ENCODE assay signal across 8 cellular contexts in the genomic region with DNA sequence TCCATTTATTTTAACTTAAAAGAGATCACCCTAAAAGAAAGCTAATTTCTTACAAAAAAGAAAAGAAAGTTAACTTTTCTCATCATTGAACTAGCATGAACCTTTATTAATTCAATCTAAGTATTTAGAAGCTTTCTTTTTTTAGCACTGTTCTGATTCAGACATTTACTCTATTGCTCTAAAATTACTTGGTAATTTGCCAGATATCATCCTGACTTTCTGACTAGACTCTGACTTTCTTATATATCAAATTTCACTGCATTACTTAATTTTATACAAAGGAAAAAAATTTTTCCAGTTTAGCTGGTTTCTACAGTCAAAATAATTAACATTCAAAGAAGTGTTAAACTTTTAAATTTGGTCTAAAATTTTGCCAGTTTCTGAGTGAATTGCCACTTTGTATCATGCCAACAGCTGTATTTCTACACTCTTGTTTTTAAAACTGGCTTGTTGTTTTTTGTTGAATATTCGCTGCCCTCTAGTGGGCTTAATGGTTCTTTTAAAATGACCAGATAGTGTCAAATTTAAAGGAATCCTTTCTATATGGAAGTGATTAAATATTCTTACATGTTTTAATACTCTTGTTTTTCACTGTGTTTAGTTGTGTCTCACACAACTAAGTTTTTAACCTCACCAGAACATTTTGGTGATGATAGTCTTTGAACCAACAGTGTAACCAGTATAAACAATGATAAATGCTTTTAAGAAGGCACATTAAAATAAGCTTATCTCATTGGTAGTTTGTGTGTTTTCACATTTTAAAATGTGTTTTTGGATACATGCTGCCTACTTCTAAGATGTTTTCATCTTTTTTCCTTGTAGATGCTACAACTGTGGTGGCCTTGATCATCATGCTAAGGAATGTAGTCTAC.
DNase-seq lines count a peak whose midpoint lies in the region; ATAC-seq and TF ChIP-seq lines count a peak whose summit lies in the region.

No MANE protein-coding gene starts in this region.

- no peak overlapping the region for H3K4me3 ChIP-seq in cardiac fibroblast (replicated peaks in 1 of 2; ENCODE audit: low read depth in 2 of 2, low read length in 2 of 2)

- no peaks in the 10 kb centered on the region for H3K27me3 Mint-ChIP-seq in nephron progenitor cell (ENCODE audit: low read depth, poor library complexity)

- H3K36me3 Mint-ChIP-seq in nephron progenitor cell (ENCODE audit: low read depth), result peaks cover 48% of the 10 kb centered on the region

- DNase-seq in AG08396 (ENCODE audit: low spot score) (peak; percentile 11), NCI-H226 (peak; percentile 9), cardiac fibroblast (ENCODE audit: low read depth in 2 of 2) (peak; percentile 68 to 78), nephron progenitor cell (no peak), activated T-cell treated with anti-CD3 and anti-CD28 coated beads for 4 hours (no peak)
- DNase-seq in activated effector memory CD4-positive, alpha-beta T cell treated with Interleukin-2 at 50 U/mL for 16 hours, result no peak

- peak overlapping the region; percentile 58 for H3K27ac Mint-ChIP-seq in nephron progenitor cell

- no peak overlapping the region for H3K4me3 Mint-ChIP-seq in nephron progenitor cell

- TF ChIP-seq CTCF in cardiac fibroblast (IDR thresholded peaks at IDR 0.05; ENCODE audit: low read depth, low read length), result peak; percentile 45
- TF ChIP-seq CTCF in nephron progenitor cell (IDR thresholded peaks at IDR 0.05), result peak; percentile 37

- ATAC-seq in GM18517 (IDR thresholded peaks at IDR 0.05; ENCODE audit: unreplicated experiment) (peak; percentile 65), HG03159 (IDR thresholded peaks at IDR 0.05; ENCODE audit: unreplicated experiment) (no peak)

- H3K4me1 Mint-ChIP-seq in nephron progenitor cell, result peaks cover 14% of the 10 kb centered on the region

- H3K9me3 Mint-ChIP-seq in nephron progenitor cell, result peaks cover 5% of the 10 kb centered on the region

Comparison
In these comparisons a context has a peak if more than half of its experiments do, and no peak if none do; other contexts are left out.
1. DNase-seq: peak in AG08396 (single experiment), NCI-H226 (single experiment) and cardiac fibroblast (2 of 2); none in nephron progenitor cell (single experiment), activated effector memory CD4-positive, alpha-beta T cell treated with Interleukin-2 at 50 U/mL for 16 hours (single experiment) and activated T-cell treated with anti-CD3 and anti-CD28 coated beads for 4 hours (single experiment).